ENCODE assay signal across 19 cellular contexts in genomic region chr10:72068126-72068765, GRCh38. TPM values are rescaled to one million over a fixed set of nuclear protein-coding genes. Genes with fewer than 3 reads are reported as not detected.
A peak's percentile ranks its signal among the peaks of the same experiment; 100 is the strongest.
DNase-seq lines count a peak whose midpoint lies in the region; ATAC-seq, FAIRE-seq and TF ChIP-seq lines count a peak whose summit lies in the region.
"Had no signal": no experiment of that assay in that cellular context is flagged by ENCODE, and none has a peak within 500 bp of the region (broad histone marks: within the 10 kb centered on the region; RNA-seq: fewer than 3 reads in every experiment).

No MANE protein-coding gene starts in this region.

- H3K36me3 ChIP-seq in HepG2 (replicated peaks in 1 of 2; ENCODE audit: control insufficient read depth in 1 of 2, insufficient read depth in 2 of 2, low read length in 2 of 2) (no peaks in the 10 kb centered on the region), right lobe of liver (no peaks in the 10 kb centered on the region)
- H3K36me3 ChIP-seq: cardiac muscle cell, transverse colon had no signal

- 89% methylated on average over 8 of the region's 11 CpGs for WGBS in HepG2 (ENCODE audit: low lambda C conversion rate)
- WGBS in right lobe of liver (ENCODE audit: insufficient coverage, low coverage, low lambda C conversion rate, missing lambda C conversion rate), result no CpG with 5 or more reads among the region's 11 CpGs

- DNase-seq in HepG2 (ENCODE audit: low spot score) (no peak), right lobe of liver (no peak), Calu3 (no peak), NCI-H226 (no peak)
- no peak for DNase-seq in activated T-helper 1 cell treated with anti-CD3 and anti-CD28 coated beads, Interleukin-12 subunit alpha, Interleukin-12 subunit beta, Interleukin-2, Interleukin-4 antibody, amounts not matched to agents 30 ng/mL and 10 ng/mL and 1 ng/mL, durations not matched to agents 14 hours and 24 hours and 36 hours (ENCODE audit: low spot score)
- DNase-seq in naive thymus-derived CD8-positive, alpha-beta T cell, result no peak
- no peak for DNase-seq in stimulated activated naive CD8-positive, alpha-beta T cell treated with anti-CD3 and anti-CD28 coated beads, Interleukin-15, amount 100 ng/mL, for 72 hours
- DNase-seq: activated CD4-positive, alpha-beta T cell treated with anti-CD3 and anti-CD28 coated beads for 48 hours; DMS79; dorsolateral prefrontal cortex; GOT3; MM.1S; NCI-H748 treated with DMSO at 0.1 percent for 48 hours; stimulated activated naive CD4-positive, alpha-beta T cell treated with Interleukin-2 at 50 U/mL for 16 hours; transverse colon had no signal

- H3K27me3 ChIP-seq in HepG2 (ENCODE audit: control insufficient read depth in 1 of 2, insufficient read depth in 2 of 2, low read length in 2 of 2), result peaks cover 0 to 6% of the 10 kb centered on the region in 2 experiments; a peak in 1 of 5 replicates
- H3K27me3 ChIP-seq in right lobe of liver, result no peaks in the 10 kb centered on the region
- H3K27me3 ChIP-seq: cardiac muscle cell, dorsolateral prefrontal cortex, transverse colon had no signal

- H4K20me1 ChIP-seq in HepG2 (ENCODE audit: insufficient read depth, low read length), result no peaks in the 10 kb centered on the region

- POLR2A ChIA-PET in HepG2 (lab: Yijun Ruan, JAX), result interaction anchor here (0.6 to 1.2 kb wide), 3 partner anchors 14 to 205 kb away, joined by 3 to 4 read pairs (median 3); no protein-coding TSS in a partner anchor
- POLR2A ChIA-PET in naive thymus-derived CD8-positive, alpha-beta T cell (lab: Charles Lee), result interaction anchor here (0.6 to 4.3 kb wide), 10 partner anchors 9 to 151 kb away, joined by 3 to 23 read pairs (median 6); partner anchors contain the start of gene SPOCK2

- H3K9me3 ChIP-seq in HepG2 (ENCODE audit: low read length) (no peaks in the 10 kb centered on the region), right lobe of liver (no peaks in the 10 kb centered on the region)
- H3K9me3 ChIP-seq: transverse colon had no signal

- H3K4me1 ChIP-seq in HepG2 (ENCODE audit: insufficient read depth, low read length) (peaks cover 60% of the 10 kb centered on the region), right lobe of liver (peaks cover 0 to 8% (median 2%) of the 10 kb centered on the region in 4 donors)

- no peaks in the 10 kb centered on the region for H3K79me2 ChIP-seq in HepG2 (ENCODE audit: insufficient read depth, low read length)

- FAIRE-seq in HepG2 (lab: Jason Lieb, UNC), result no peak
- FAIRE-seq: GM12892 had no signal

- TF ChIP-seq RAD21 in HepG2 (CRISPR knock-in tag; IDR thresholded peaks at IDR 0.05), result no peak

- TF ChIP-seq POLR2A in HepG2 (IDR thresholded peaks at IDR 0.05; ENCODE audit: insufficient read depth in 1 of 2, low read depth in 2 of 2, low read length in 2 of 2) (no peak), right lobe of liver (IDR thresholded peaks at IDR 0.05) (no peak)

- no peaks in the 10 kb centered on the region for H3K9me3 Mint-ChIP-seq in activated T-helper 1 cell treated with anti-CD3 and anti-CD28 coated beads, Interleukin-12 subunit alpha, Interleukin-12 subunit beta, Interleukin-2, Interleukin-4 antibody, amounts not matched to agents 30 ng/mL and 10 ng/mL and 1 ng/mL, durations not matched to agents 14 hours and 24 hours and 36 hours
- no peaks in the 10 kb centered on the region for H3K9me3 Mint-ChIP-seq in naive thymus-derived CD8-positive, alpha-beta T cell
- H3K9me3 Mint-ChIP-seq in stimulated activated naive CD8-positive, alpha-beta T cell treated with anti-CD3 and anti-CD28 coated beads, Interleukin-15, amount 100 ng/mL, for 72 hours, result no peaks in the 10 kb centered on the region
- H3K9me3 Mint-ChIP-seq in Calu3 (ENCODE audit: low read depth, unreplicated experiment), result no peaks in the 10 kb centered on the region

- intact Hi-C loops in HepG2 (cut with micrococcal nuclease; ENCODE audit: unreplicated experiment) (no loop called here), right lobe of liver (cut with DNase I) (no loop called here), Calu3 (cut with micrococcal nuclease; ENCODE audit: unreplicated experiment) (no loop called here)
- intact Hi-C loops in activated T-helper 1 cell treated with anti-CD3 and anti-CD28 coated beads, Interleukin-12 subunit alpha, Interleukin-12 subunit beta, Interleukin-2, Interleukin-4 antibody, amounts not matched to agents 30 ng/mL and 10 ng/mL and 1 ng/mL, durations not matched to agents 14 hours and 24 hours and 36 hours (cut with micrococcal nuclease), result no loop called here

- in situ Hi-C loops in HepG2 (cut with HindIII; ENCODE audit: extremely low pct_ligation_motif_present, low pct_unique_long_range_greater_than_20kb), result no loop called here

- peak overlapping the region; percentile 22 for H3K27ac Mint-ChIP-seq in activated T-helper 1 cell treated with anti-CD3 and anti-CD28 coated beads, Interleukin-12 subunit alpha, Interleukin-12 subunit beta, Interleukin-2, Interleukin-4 antibody, amounts not matched to agents 30 ng/mL and 10 ng/mL and 1 ng/mL, durations not matched to agents 14 hours and 24 hours and 36 hours
- H3K27ac Mint-ChIP-seq in naive thymus-derived CD8-positive, alpha-beta T cell, result peak overlapping the region in 8 of 10 donors; percentile 49 to 97 (median 85)
- peak overlapping the region; percentile 84 to 93 for H3K27ac Mint-ChIP-seq in stimulated activated naive CD8-positive, alpha-beta T cell treated with anti-CD3 and anti-CD28 coated beads, Interleukin-15, amount 100 ng/mL, for 72 hours
- no peak overlapping the region for H3K27ac Mint-ChIP-seq in Calu3 (ENCODE audit: unreplicated experiment)

- CTCF ChIA-PET in HepG2 (lab: Yijun Ruan, JAX; ENCODE audit: low intra/inter-chr PET ratio, low total read pairs) (no interaction called here), Calu3 (lab: Charles Lee) (interaction anchor here (0.8 to 1.0 kb wide), 2 partner anchors 262 to 278 kb away, joined by 3 read pairs; no protein-coding TSS in a partner anchor)

- H3K9ac ChIP-seq in HepG2 (ENCODE audit: insufficient read depth, low read depth, low read length), result peak overlapping the region; percentile 9; the same call in 1 of the 2 replicates

- no peak overlapping the region for H2AFZ ChIP-seq in HepG2 (ENCODE audit: low read length)

- ATAC-seq in HepG2, result peak; percentile 33
- no peak for ATAC-seq in right lobe of liver
- ATAC-seq in naive thymus-derived CD8-positive, alpha-beta T cell, result peak in 1 of 2 donors; percentile 4
- no peak for ATAC-seq in stimulated activated naive CD8-positive, alpha-beta T cell treated with anti-CD3 and anti-CD28 coated beads, Interleukin-15, amount 100 ng/mL, for 72 hours
- ATAC-seq in GM18861 (IDR thresholded peaks at IDR 0.05; ENCODE audit: unreplicated experiment), result no peak
- ATAC-seq: Right ventricle myocardium inferior had no signal

- no peak overlapping the region for H3K4me3 Mint-ChIP-seq in activated T-helper 1 cell treated with anti-CD3 and anti-CD28 coated beads, Interleukin-12 subunit alpha, Interleukin-12 subunit beta, Interleukin-2, Interleukin-4 antibody, amounts not matched to agents 30 ng/mL and 10 ng/mL and 1 ng/mL, durations not matched to agents 14 hours and 24 hours and 36 hours
- peak overlapping the region in 2 of 10 donors; percentile 11 to 52 for H3K4me3 Mint-ChIP-seq in naive thymus-derived CD8-positive, alpha-beta T cell
- no peak overlapping the region for H3K4me3 Mint-ChIP-seq in stimulated activated naive CD8-positive, alpha-beta T cell treated with anti-CD3 and anti-CD28 coated beads, Interleukin-15, amount 100 ng/mL, for 72 hours
- no peak overlapping the region for H3K4me3 Mint-ChIP-seq in Calu3 (ENCODE audit: low read depth, unreplicated experiment)

- peaks cover 57% of the 10 kb centered on the region for H3K36me3 Mint-ChIP-seq in activated T-helper 1 cell treated with anti-CD3 and anti-CD28 coated beads, Interleukin-12 subunit alpha, Interleukin-12 subunit beta, Interleukin-2, Interleukin-4 antibody, amounts not matched to agents 30 ng/mL and 10 ng/mL and 1 ng/mL, durations not matched to agents 14 hours and 24 hours and 36 hours (ENCODE audit: low read depth)
- peaks cover 10 to 94% (median 30%) of the 10 kb centered on the region in 3 donors for H3K36me3 Mint-ChIP-seq in naive thymus-derived CD8-positive, alpha-beta T cell
- H3K36me3 Mint-ChIP-seq in Calu3 (ENCODE audit: insufficient read depth, unreplicated experiment), result peaks cover 4% of the 10 kb centered on the region

- TSS peak; percentile 53 for BruUV-seq in HepG2 (replicated peaks; lab: Mats Ljungman, UMichigan)
- BruUV-seq in Calu3 (replicated peaks; lab: Mats Ljungman, UMichigan), result no TSS peak

- H3K4me2 ChIP-seq in HepG2 (ENCODE audit: low read depth, low read length), result peak overlapping the region; percentile 85

- peak overlapping the region in 1 of 3 experiments; percentile 60; a peak in 2 of 6 replicates for H3K4me3 ChIP-seq in HepG2 (replicated peaks in 1 of 3; ENCODE audit: insufficient read depth in 1 of 3, low read depth in 2 of 3, low read length in 3 of 3)
- no peak overlapping the region for H3K4me3 ChIP-seq in right lobe of liver
- H3K4me3 ChIP-seq: cardiac muscle cell, dorsolateral prefrontal cortex, transverse colon had no signal

- TF ChIP-seq CTCF in HepG2 (CRISPR knock-in tag; IDR thresholded peaks at IDR 0.05) (no peak), right lobe of liver (IDR thresholded peaks at IDR 0.05) (no peak), Calu3 (IDR thresholded peaks at IDR 0.05; ENCODE audit: unreplicated experiment) (no peak)

- H3K4me1 Mint-ChIP-seq in activated T-helper 1 cell treated with anti-CD3 and anti-CD28 coated beads, Interleukin-12 subunit alpha, Interleukin-12 subunit beta, Interleukin-2, Interleukin-4 antibody, amounts not matched to agents 30 ng/mL and 10 ng/mL and 1 ng/mL, durations not matched to agents 14 hours and 24 hours and 36 hours (ENCODE audit: low read depth), result peaks cover 11% of the 10 kb centered on the region
- H3K4me1 Mint-ChIP-seq in naive thymus-derived CD8-positive, alpha-beta T cell, result peaks cover 24 to 68% (median 46%) of the 10 kb centered on the region in 4 donors
- H3K4me1 Mint-ChIP-seq in stimulated activated naive CD8-positive, alpha-beta T cell treated with anti-CD3 and anti-CD28 coated beads, Interleukin-15, amount 100 ng/mL, for 72 hours, result peaks cover 75% of the 10 kb centered on the region
- H3K4me1 Mint-ChIP-seq in Calu3 (ENCODE audit: low read depth, unreplicated experiment), result peaks cover 17% of the 10 kb centered on the region

- H3K27ac ChIP-seq in HepG2 (ENCODE audit: extremely low read length, insufficient read depth, low read length), result peak overlapping the region; percentile 48
- H3K27ac ChIP-seq in right lobe of liver, result peak overlapping the region in 1 of 3 donors; percentile 37
- H3K27ac ChIP-seq: cardiac muscle cell, transverse colon had no signal

- TF ChIP-seq EP300 in HepG2 (IDR thresholded peaks at IDR 0.05; ENCODE audit: low read depth in 2 of 2, low read length in 2 of 2) (no peak), HepG2 (CRISPR knock-in tag; IDR thresholded peaks at IDR 0.05; ENCODE audit: borderline replicate concordance) (no peak)

- H3K27me3 Mint-ChIP-seq in activated T-helper 1 cell treated with anti-CD3 and anti-CD28 coated beads, Interleukin-12 subunit alpha, Interleukin-12 subunit beta, Interleukin-2, Interleukin-4 antibody, amounts not matched to agents 30 ng/mL and 10 ng/mL and 1 ng/mL, durations not matched to agents 14 hours and 24 hours and 36 hours (ENCODE audit: insufficient read depth), result no peaks in the 10 kb centered on the region
- no peaks in the 10 kb centered on the region for H3K27me3 Mint-ChIP-seq in naive thymus-derived CD8-positive, alpha-beta T cell
- no peaks in the 10 kb centered on the region for H3K27me3 Mint-ChIP-seq in stimulated activated naive CD8-positive, alpha-beta T cell treated with anti-CD3 and anti-CD28 coated beads, Interleukin-15, amount 100 ng/mL, for 72 hours
- no peaks in the 10 kb centered on the region for H3K27me3 Mint-ChIP-seq in Calu3 (ENCODE audit: unreplicated experiment)

RNA-seq across cellular contexts. Expression of gene SPOCK2, which starts 20.1 kb away (rescaled TPM):
- total RNA-seq in HepG2 (2016; rRNA removed; fragmentation: Illumina TruSeq; extraction: Trizol) (4.7 and 8.6 TPM in 2 replicates), right lobe of liver (1 to 10 TPM in 4 of 6 experiments, under 1 TPM in 2; 0.72 to 3.0 (median 1.2) TPM), Calu3 (2022) (162 and 205 TPM in 2 replicates)
- 1.9 and 2.3 TPM in 2 replicates for total RNA-seq in HepG2 (2016; cell fraction: cytosol; rRNA removed; fragmentation: Illumina TruSeq; extraction: Trizol; ENCODE audit: low read depth)
- 5.6 and 7.5 TPM in 2 replicates for total RNA-seq in HepG2 (2016; cell fraction: insoluble cytoplasmic fraction; rRNA removed; fragmentation: Illumina TruSeq; extraction: Trizol)
- 4.9 and 6.3 TPM in 2 replicates for total RNA-seq in HepG2 (2016; cell fraction: membrane; rRNA removed; fragmentation: Illumina TruSeq; extraction: Trizol)
- total RNA-seq in HepG2 (2016; cell fraction: nucleus; rRNA removed; fragmentation: Illumina TruSeq; extraction: Trizol), result 4.5 and 7.0 TPM in 2 replicates
- 30.6 and 49.8 TPM in 2 replicates for polyA plus RNA-seq in HepG2 (2011; rRNA removed)
- polyA plus RNA-seq in HepG2 (2011; cell fraction: cytosol; rRNA removed), result 36.8 and 39.8 TPM in 2 replicates
- polyA plus RNA-seq in HepG2 (2011; cell fraction: nucleus; rRNA removed), result 38.0 and 46.6 TPM in 2 replicates
- 3.4 and 5.3 TPM in 2 replicates for polyA plus RNA-seq in HepG2 (2012)
- 2.4 and 2.5 TPM in 2 replicates for polyA plus RNA-seq in HepG2 (2016; cell fraction: cytosol; fragmentation: Illumina TruSeq; extraction: Trizol; ENCODE audit: low read depth)
- 4.6 and 4.7 TPM in 2 replicates for polyA plus RNA-seq in HepG2 (2016; cell fraction: insoluble cytoplasmic fraction; fragmentation: Illumina TruSeq; extraction: Trizol; ENCODE audit: low read depth)
- 3.8 and 5.6 TPM in 2 replicates for polyA plus RNA-seq in HepG2 (2016; cell fraction: membrane; fragmentation: Illumina TruSeq; extraction: Trizol; ENCODE audit: low read depth)
- polyA plus RNA-seq in HepG2 (2016; cell fraction: nucleus; fragmentation: Illumina TruSeq; extraction: Trizol; ENCODE audit: insufficient read depth, low read depth), result 12.2 and 13.8 TPM in 2 replicates
- 2.5 and 69.1 TPM in 2 replicates for polyA minus RNA-seq in HepG2 (2011; rRNA and poly(A)+ RNA removed; ENCODE audit: low replicate concordance)
- polyA minus RNA-seq in HepG2 (2011; cell fraction: cytosol; rRNA and poly(A)+ RNA removed), result 20.4 and 35.1 TPM in 2 replicates
- polyA minus RNA-seq in HepG2 (2011; cell fraction: nucleus; rRNA and poly(A)+ RNA removed), result 8.9 and 15.5 TPM in 2 replicates
- total RNA-seq in activated T-helper 1 cell treated with anti-CD3 and anti-CD28 coated beads, Interleukin-12 subunit alpha, Interleukin-12 subunit beta, Interleukin-2, Interleukin-4 antibody, amounts not matched to agents 30 ng/mL and 10 ng/mL and 1 ng/mL, durations not matched to agents 14 hours and 24 hours and 36 hours, result 139 and 142 TPM in 2 replicates
- 100 to 1,000 TPM; 566 to 578 TPM for total RNA-seq in naive thymus-derived CD8-positive, alpha-beta T cell
- polyA plus RNA-seq in naive thymus-derived CD8-positive, alpha-beta T cell, result 100 to 1,000 TPM; 177 to 292 (median 235) TPM

Comparison
In these comparisons a context has a peak if more than half of its experiments do, and no peak if none do; other contexts are left out.
1. RNA of gene SPOCK2, which starts 20.1 kb away (total RNA-seq): 566 to 578 TPM in naive thymus-derived CD8-positive, alpha-beta T cell, 162 to 205 TPM in Calu3 and 139 to 142 TPM in activated T-helper 1 cell treated with anti-CD3 and anti-CD28 coated beads, Interleukin-12 subunit alpha, Interleukin-12 subunit beta, Interleukin-2, Interleukin-4 antibody, amounts not matched to agents 30 ng/mL and 10 ng/mL and 1 ng/mL, durations not matched to agents 14 hours and 24 hours and 36 hours; 1.9 to 8.6 TPM in HepG2 and 0.72 to 3.0 TPM in right lobe of liver; every median in the first group is over 10 times any median in the second.